23 cellular contexts compared by ENCODE assay signal in the genomic region with DNA sequence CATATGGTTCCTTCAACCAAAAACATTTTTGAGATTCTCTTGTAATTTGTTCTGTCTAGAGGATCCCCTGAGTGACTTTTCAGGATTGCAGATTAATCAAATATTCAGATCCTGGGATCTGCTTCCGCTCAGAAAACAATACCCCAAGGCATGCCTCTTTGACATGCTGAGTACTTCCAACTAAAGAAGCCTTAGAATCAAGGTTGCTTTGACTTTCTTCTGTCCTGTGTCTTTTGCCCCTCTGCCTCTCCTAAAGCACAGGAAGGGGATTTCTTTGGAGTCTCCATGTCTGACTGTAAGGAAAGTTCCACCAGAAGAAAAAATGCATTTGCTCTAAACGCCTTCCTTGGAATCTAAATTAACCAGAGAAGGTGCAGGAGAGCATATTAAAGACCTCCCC.
"Had no signal": no experiment of that assay in that cellular context is flagged by ENCODE, and none has a peak within 500 bp of the region (broad histone marks: within the 10 kb centered on the region; RNA-seq: fewer than 3 reads in every experiment).

No MANE protein-coding gene starts in this region.

- H3K9me3 Mint-ChIP-seq: endodermal cell; nephron progenitor cell; stimulated activated effector memory CD8-positive, alpha-beta T cell treated with anti-CD3 and anti-CD28 coated beads, Interleukin-12 subunit alpha, Interleukin-12 subunit beta, amount 100 ng/mL, for 72 hours; type B pancreatic cell had no signal

- DNase-seq: effector CD4-positive, alpha-beta T cell; endodermal cell; foreskin melanocyte; head of caudate nucleus; left colon; left ventricle myocardium superior; mesendoderm; naive B cell; nephron progenitor cell; psoas muscle; retina; right lobe of liver; stimulated activated CD4-positive, alpha-beta T cell treated with anti-CD3 and anti-CD28 coated beads, Interleukin-4, amount 100 ng/mL, for 1 hour; stimulated activated CD8-positive, alpha-beta memory T cell treated with anti-CD3 and anti-CD28 coated beads, Interleukin-4, amount 100 ng/mL, for 48 hours; stimulated activated naive CD8-positive, alpha-beta T cell treated with anti-CD3 and anti-CD28 coated beads, Interleukin-15, Interleukin-2, amounts not matched to agents 100 U/mL and 50 U/mL, for 24 hours; thyroid gland had no signal

- H3K36me3 Mint-ChIP-seq: naive B cell; stimulated activated effector memory CD8-positive, alpha-beta T cell treated with anti-CD3 and anti-CD28 coated beads, Interleukin-12 subunit alpha, Interleukin-12 subunit beta, amount 100 ng/mL, for 72 hours; type B pancreatic cell had no signal

- ATAC-seq: left colon; left ventricle myocardium superior; psoas muscle; right lobe of liver; stimulated activated effector memory CD8-positive, alpha-beta T cell treated with anti-CD3 and anti-CD28 coated beads, Interleukin-12 subunit alpha, Interleukin-12 subunit beta, amount 100 ng/mL, for 72 hours; stimulated activated naive CD8-positive, alpha-beta T cell treated with anti-CD3 and anti-CD28 coated beads, Interleukin-15, Interleukin-2, amounts not matched to agents 100 U/mL and 50 U/mL, for 24 hours had no signal

- H3K9me3 ChIP-seq: neutrophil, psoas muscle, right lobe of liver, suprapubic skin, thyroid gland, vagina had no signal

- H3K27me3 Mint-ChIP-seq: type B pancreatic cell had no signal

- H3K36me3 ChIP-seq: neutrophil, right lobe of liver, suprapubic skin, thyroid gland, vagina had no signal

- H3K4me2 ChIP-seq: hepatocyte had no signal

- H3K4me3 ChIP-seq: coronary artery, hepatocyte, psoas muscle, right lobe of liver, suprapubic skin, thyroid gland, vagina had no signal

- H2AFZ ChIP-seq: hepatocyte had no signal

- H3K4me1 Mint-ChIP-seq: endodermal cell; naive B cell; nephron progenitor cell; stimulated activated effector memory CD8-positive, alpha-beta T cell treated with anti-CD3 and anti-CD28 coated beads, Interleukin-12 subunit alpha, Interleukin-12 subunit beta, amount 100 ng/mL, for 72 hours had no signal

- H3K4me1 ChIP-seq: psoas muscle, right lobe of liver, suprapubic skin, thyroid gland, vagina had no signal

- H3K27ac ChIP-seq: coronary artery, hepatocyte, neutrophil, psoas muscle, right lobe of liver, suprapubic skin, thyroid gland, vagina had no signal

- H3K4me3 Mint-ChIP-seq: endodermal cell; naive B cell; nephron progenitor cell; stimulated activated effector memory CD8-positive, alpha-beta T cell treated with anti-CD3 and anti-CD28 coated beads, Interleukin-12 subunit alpha, Interleukin-12 subunit beta, amount 100 ng/mL, for 72 hours; type B pancreatic cell had no signal

- H3K27ac Mint-ChIP-seq: endodermal cell; naive B cell; nephron progenitor cell; stimulated activated effector memory CD8-positive, alpha-beta T cell treated with anti-CD3 and anti-CD28 coated beads, Interleukin-12 subunit alpha, Interleukin-12 subunit beta, amount 100 ng/mL, for 72 hours; type B pancreatic cell had no signal

- H3K27me3 ChIP-seq: hepatocyte, neutrophil, right lobe of liver, suprapubic skin, thyroid gland, vagina had no signal
